ENCODE assay signal across 11 cellular contexts in the genomic region with DNA sequence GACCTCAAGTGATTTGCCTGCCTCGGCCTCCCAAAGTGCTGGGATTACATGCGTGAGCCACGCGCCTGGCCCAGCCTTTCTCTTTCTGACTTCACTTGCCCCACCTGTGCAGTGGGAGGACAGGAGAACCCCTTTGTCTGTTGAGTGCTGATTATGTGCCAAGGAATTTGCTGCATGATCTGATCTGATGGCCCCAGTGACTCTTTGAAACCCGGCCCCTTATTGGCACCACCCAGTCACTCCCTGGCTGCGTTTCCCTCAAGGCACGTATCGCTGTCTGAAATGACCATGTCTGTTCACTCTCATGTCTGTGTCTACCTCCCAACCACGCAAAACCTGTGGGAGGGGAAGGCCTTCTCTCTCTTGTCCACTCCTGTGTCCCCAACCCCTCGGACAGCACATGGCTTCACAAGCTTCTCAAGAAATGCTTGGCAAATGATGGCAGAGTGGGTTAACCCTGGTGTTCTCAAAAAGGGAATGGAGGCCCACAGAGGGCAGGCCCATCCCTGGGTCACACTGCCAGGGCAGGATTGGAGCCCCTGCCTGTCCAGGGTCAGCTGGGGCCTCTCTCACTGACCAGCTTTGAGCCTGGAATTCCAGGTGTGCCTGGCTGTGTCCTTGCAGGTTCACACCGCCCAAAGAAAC. TPM values are rescaled to one million over a fixed set of nuclear protein-coding genes. Genes with fewer than 3 reads are reported as not detected.
DNase-seq lines count a peak whose midpoint lies in the region; ATAC-seq and TF ChIP-seq lines count a peak whose summit lies in the region.
"Had no signal": no experiment of that assay in that cellular context is flagged by ENCODE, and none has a peak within 500 bp of the region (broad histone marks: within the 10 kb centered on the region; RNA-seq: fewer than 3 reads in every experiment).

No MANE protein-coding gene starts in this region.

- no peaks in the 10 kb centered on the region for H3K36me3 ChIP-seq in right atrium auricular region
- H3K36me3 ChIP-seq in uterus, result no peaks in the 10 kb centered on the region

- peaks cover 49% of the 10 kb centered on the region for H3K4me1 Mint-ChIP-seq in neural crest cell
- H3K4me1 Mint-ChIP-seq in stimulated activated naive CD8-positive, alpha-beta T cell treated with anti-CD3 and anti-CD28 coated beads, Interleukin-15, amount 100 ng/mL, for 72 hours, result peaks cover 23% of the 10 kb centered on the region

- peak overlapping the region; percentile 67 for H3K27ac Mint-ChIP-seq in neural crest cell (ENCODE audit: unreplicated experiment)
- peak overlapping the region in 1 of 2 donors; percentile 65 for H3K27ac Mint-ChIP-seq in stimulated activated naive CD8-positive, alpha-beta T cell treated with anti-CD3 and anti-CD28 coated beads, Interleukin-15, amount 100 ng/mL, for 72 hours
- H3K27ac Mint-ChIP-seq: activated CD4-positive, alpha-beta T cell treated with anti-CD3 and anti-CD28 coated beads, Interleukin-2, amount 10 ng/mL, durations not matched to agents 24 days and 14 days; activated naive CD4-positive, alpha-beta T cell treated with anti-CD3 and anti-CD28 coated beads, Interleukin-2, amount 50 U/mL, for 72 hours had no signal

- DNase-seq in right atrium auricular region (ENCODE audit: low spot score) (no peak), left cardiac atrium (no peak), epithelial cell of prostate (ENCODE audit: low read depth, low spot score) (no peak), neural crest cell (ENCODE audit: low read depth, low spot score) (no peak), uterus (no peak), Kasumi-1 (lab: John Stamatoyannopoulos, UW) (no peak), HEK293T (ENCODE audit: extremely low spot score) (no peak)
- no peak for DNase-seq in stimulated activated naive CD8-positive, alpha-beta T cell treated with anti-CD3 and anti-CD28 coated beads, Interleukin-15, amount 100 ng/mL, for 72 hours
- DNase-seq: activated CD4-positive, alpha-beta T cell treated with anti-CD3 and anti-CD28 coated beads, Interleukin-2, amount 10 ng/mL, durations not matched to agents 24 days and 14 days; NCI-H2081 treated with DMSO at 0.1 percent for 48 hours had no signal

- intact Hi-C loops in left cardiac atrium (cut with DNase I), result no loop called here
- intact Hi-C loops in uterus (cut with DNase I; ENCODE audit: low total_unique reads), result no loop called here

- POLR2A ChIA-PET in HEK293T (lab: Yijun Ruan, JAX), result no interaction called here

- CTCF ChIA-PET in HEK293T (lab: Yijun Ruan, JAX), result no interaction called here

- H3K4me1 ChIP-seq in right atrium auricular region, result peaks cover 0 to 68% of the 10 kb centered on the region in 2 donors
- peaks cover 0 to 10% of the 10 kb centered on the region in 2 donors for H3K4me1 ChIP-seq in uterus

- H3K27me3 ChIP-seq in right atrium auricular region (no peaks in the 10 kb centered on the region), uterus (no peaks in the 10 kb centered on the region)

- H3K27ac ChIP-seq in right atrium auricular region (peak overlapping the region; percentile 80 to 81), epithelial cell of prostate (peak overlapping the region; percentile 74), uterus (peak overlapping the region; percentile 86 to 88)

- no peak overlapping the region for H3K4me3 Mint-ChIP-seq in neural crest cell
- H3K4me3 Mint-ChIP-seq in stimulated activated naive CD8-positive, alpha-beta T cell treated with anti-CD3 and anti-CD28 coated beads, Interleukin-15, amount 100 ng/mL, for 72 hours, result no peak overlapping the region
- H3K4me3 Mint-ChIP-seq: activated CD4-positive, alpha-beta T cell treated with anti-CD3 and anti-CD28 coated beads, Interleukin-2, amount 10 ng/mL, durations not matched to agents 24 days and 14 days had no signal

- no peak for TF ChIP-seq CTCF in right atrium auricular region (IDR thresholded peaks at IDR 0.05)
- no peak for TF ChIP-seq CTCF in neural crest cell (conservative IDR thresholded peaks at IDR 0.05)
- TF ChIP-seq CTCF in uterus (IDR thresholded peaks at IDR 0.05), result no peak

- H3K4me3 ChIP-seq in right atrium auricular region, result no peak overlapping the region
- H3K4me3 ChIP-seq in uterus, result no peak overlapping the region

- H3K9me3 Mint-ChIP-seq in neural crest cell, result no peaks in the 10 kb centered on the region
- H3K9me3 Mint-ChIP-seq in stimulated activated naive CD8-positive, alpha-beta T cell treated with anti-CD3 and anti-CD28 coated beads, Interleukin-15, amount 100 ng/mL, for 72 hours, result no peaks in the 10 kb centered on the region
- H3K9me3 Mint-ChIP-seq: activated CD4-positive, alpha-beta T cell treated with anti-CD3 and anti-CD28 coated beads, Interleukin-2, amount 10 ng/mL, durations not matched to agents 24 days and 14 days; activated naive CD4-positive, alpha-beta T cell treated with anti-CD3 and anti-CD28 coated beads, Interleukin-2, amount 50 U/mL, for 72 hours had no signal

- no peak for TF ChIP-seq POLR2A in uterus (IDR thresholded peaks at IDR 0.05)

- H3K36me3 Mint-ChIP-seq in neural crest cell (ENCODE audit: low read depth), result no peaks in the 10 kb centered on the region
- H3K36me3 Mint-ChIP-seq: activated naive CD4-positive, alpha-beta T cell treated with anti-CD3 and anti-CD28 coated beads, Interleukin-2, amount 50 U/mL, for 72 hours had no signal

- ATAC-seq in left cardiac atrium, result no peak
- ATAC-seq in stimulated activated naive CD8-positive, alpha-beta T cell treated with anti-CD3 and anti-CD28 coated beads, Interleukin-15, amount 100 ng/mL, for 72 hours, result no peak
- ATAC-seq: activated naive CD4-positive, alpha-beta T cell treated with anti-CD3 and anti-CD28 coated beads, Interleukin-2, amount 50 U/mL, for 72 hours had no signal

- H3K27me3 Mint-ChIP-seq in neural crest cell (ENCODE audit: low read depth), result no peaks in the 10 kb centered on the region
- H3K27me3 Mint-ChIP-seq in stimulated activated naive CD8-positive, alpha-beta T cell treated with anti-CD3 and anti-CD28 coated beads, Interleukin-15, amount 100 ng/mL, for 72 hours, result no peaks in the 10 kb centered on the region
- H3K27me3 Mint-ChIP-seq: activated CD4-positive, alpha-beta T cell treated with anti-CD3 and anti-CD28 coated beads, Interleukin-2, amount 10 ng/mL, durations not matched to agents 24 days and 14 days had no signal

- H3K9me3 ChIP-seq in right atrium auricular region (no peaks in the 10 kb centered on the region), uterus (no peaks in the 10 kb centered on the region)

TF ChIP-seq in HEK293T, 16 proteins besides CTCF, POLR2A, EP300 and RAD21:
- TF ChIP-seq ZNF384 (IDR thresholded peaks at IDR 0.05) (no peak), ARNT (IDR thresholded peaks at IDR 0.05) (no peak), BHLHE40 (IDR thresholded peaks at IDR 0.05; ENCODE audit: borderline replicate concordance) (no peak), FOXM1 (IDR thresholded peaks at IDR 0.05; ENCODE audit: borderline replicate concordance) (no peak)

RNA-seq across cellular contexts. Expression of a gene that starts 21.9 kb away (rescaled TPM):
- total RNA-seq in right atrium auricular region, result 1 to 10 TPM; 9.2 to 9.7 TPM
- total RNA-seq in left cardiac atrium, result 10 to 100 TPM; 28.7 to 32.6 TPM
- total RNA-seq in neural crest cell, result 31.7 and 31.9 TPM in 2 replicates
- total RNA-seq in uterus, result 10 to 100 TPM in 3 of 4 donors, 1 to 10 TPM in 1; 6.1 to 38.5 (median 34.7) TPM
